In genomic region chr19:43622070-43622469, GRCh38 we compare ENCODE assay signal across 21 cellular contexts. TPM values are rescaled to one million over a fixed set of nuclear protein-coding genes. Genes with fewer than 3 reads are reported as not detected.
DNase-seq lines count a peak whose midpoint lies in the region; ATAC-seq and TF ChIP-seq lines count a peak whose summit lies in the region.
"Had no signal": no experiment of that assay in that cellular context is flagged by ENCODE, and none has a peak within 500 bp of the region (broad histone marks: within the 10 kb centered on the region; RNA-seq: fewer than 3 reads in every experiment).

No MANE protein-coding gene starts in this region.

- no peak for DNase-seq in activated CD8-positive, alpha-beta memory T cell treated with anti-CD3 and anti-CD28 coated beads, Interleukin-2, amount 10 ng/mL, durations not matched to agents 7 days and 5 days
- DNase-seq in activated CD8-positive, alpha-beta memory T cell treated with anti-CD3 and anti-CD28 coated beads for 24 hours = no peak
- DNase-seq in T-helper 17 cell (no peak), osteoblast (ENCODE audit: insufficient read length, low spot score, missing footprints) (peak; percentile 21), DMS53 treated with DMSO at 0.1 percent for 48 hours (lab: John Stamatoyannopoulos, UW; ENCODE audit: unreplicated experiment) (no peak), SJCRH30 (no peak)
- DNase-seq: 8988T; CD8-positive, alpha-beta memory T cell; COR-L47; DMS 273 treated with DMSO at 0.1 percent for 48 hours; DMS53; GOT3; H7; KG1 had no signal

- H3K27ac ChIP-seq in osteoblast (ENCODE audit: low read depth, low read length) (no peak overlapping the region), SJCRH30 (no peak overlapping the region)
- H3K27ac ChIP-seq: BLaER1, HL-60 had no signal

- no peaks in the 10 kb centered on the region for H3K36me3 ChIP-seq in osteoblast (ENCODE audit: insufficient read depth, low read length)
- no peaks in the 10 kb centered on the region for H3K36me3 ChIP-seq in SJCRH30

- H3K4me3 ChIP-seq in osteoblast (ENCODE audit: insufficient read depth, low read length) (no peak overlapping the region), SJCRH30 (no peak overlapping the region)
- H3K4me3 ChIP-seq: BLaER1 had no signal

- H3K9me3 ChIP-seq in T-helper 17 cell (ENCODE audit: control insufficient read depth, low read length, poor library complexity, severe bottlenecking) (no peaks in the 10 kb centered on the region), osteoblast (ENCODE audit: low read depth, low read length) (no peaks in the 10 kb centered on the region), SJCRH30 (replicated peaks) (no peaks in the 10 kb centered on the region)
- H3K9me3 ChIP-seq: BLaER1 had no signal

- H3K4me3 Mint-ChIP-seq in activated CD8-positive, alpha-beta memory T cell treated with anti-CD3 and anti-CD28 coated beads, Interleukin-2, amount 10 ng/mL, durations not matched to agents 7 days and 5 days = no peak overlapping the region
- H3K4me3 Mint-ChIP-seq in IgD-negative memory B cell (peak overlapping the region in 1 of 4 donors; percentile 17), T-helper 17 cell (peak overlapping the region; percentile 28)
- H3K4me3 Mint-ChIP-seq: CD14-positive monocyte had no signal

- H3K27me3 Mint-ChIP-seq in activated CD8-positive, alpha-beta memory T cell treated with anti-CD3 and anti-CD28 coated beads, Interleukin-2, amount 10 ng/mL, durations not matched to agents 7 days and 5 days = peaks cover 4% of the 10 kb centered on the region
- H3K27me3 Mint-ChIP-seq in IgD-negative memory B cell (peaks cover 2% of the 10 kb centered on the region), T-helper 17 cell (peaks cover 6% of the 10 kb centered on the region)

- no peak overlapping the region for H3K4me2 ChIP-seq in osteoblast (ENCODE audit: insufficient read depth, low read length)
- H3K4me2 ChIP-seq: BLaER1 had no signal

- no peaks in the 10 kb centered on the region for H3K9me3 Mint-ChIP-seq in activated CD8-positive, alpha-beta memory T cell treated with anti-CD3 and anti-CD28 coated beads, Interleukin-2, amount 10 ng/mL, durations not matched to agents 7 days and 5 days (ENCODE audit: low read depth)
- peaks cover 0 to 6% (median 1%) of the 10 kb centered on the region in 3 donors for H3K9me3 Mint-ChIP-seq in IgD-negative memory B cell
- H3K9me3 Mint-ChIP-seq: CD8-positive, alpha-beta memory T cell had no signal

- no peak for TF ChIP-seq CTCF in osteoblast (IDR thresholded peaks at IDR 0.05; ENCODE audit: extremely low read depth, low read depth, low read length)

- ATAC-seq in activated CD8-positive, alpha-beta memory T cell treated with anti-CD3 and anti-CD28 coated beads, Interleukin-2, amount 10 ng/mL, durations not matched to agents 7 days and 5 days = no peak
- ATAC-seq in T-helper 17 cell (no peak), HG03135 (IDR thresholded peaks at IDR 0.05; ENCODE audit: unreplicated experiment) (no peak)
- ATAC-seq: HCT116 had no signal

- no peak overlapping the region for H2AFZ ChIP-seq in osteoblast (ENCODE audit: low read length)

- H3K27me3 ChIP-seq in osteoblast (ENCODE audit: insufficient read depth, low read length) = no peaks in the 10 kb centered on the region
- H3K27me3 ChIP-seq in SJCRH30 = no peaks in the 10 kb centered on the region
- H3K27me3 ChIP-seq: BLaER1 had no signal

- H3K4me1 ChIP-seq in osteoblast (ENCODE audit: insufficient read depth, low read length) (peaks cover 12% of the 10 kb centered on the region), SJCRH30 (no peaks in the 10 kb centered on the region)

- H3K4me1 Mint-ChIP-seq in activated CD8-positive, alpha-beta memory T cell treated with anti-CD3 and anti-CD28 coated beads, Interleukin-2, amount 10 ng/mL, durations not matched to agents 7 days and 5 days = peaks cover 31% of the 10 kb centered on the region
- H3K4me1 Mint-ChIP-seq in IgD-negative memory B cell = peaks cover 10 to 20% (median 15%) of the 10 kb centered on the region in 3 donors
- H3K4me1 Mint-ChIP-seq in T-helper 17 cell = peaks cover 23% of the 10 kb centered on the region

- H4K20me1 ChIP-seq in osteoblast (ENCODE audit: insufficient read depth, low read length) = no peaks in the 10 kb centered on the region

- CTCF ChIA-PET in activated CD8-positive, alpha-beta memory T cell treated with anti-CD3 and anti-CD28 coated beads, Interleukin-2, amount 10 ng/mL, durations not matched to agents 7 days and 5 days (lab: Charles Lee) = interaction anchor here (0.9 kb wide), 1 partner anchor 67 kb away, joined by 3 read pairs; no protein-coding TSS in a partner anchor

- H3K27ac Mint-ChIP-seq in activated CD8-positive, alpha-beta memory T cell treated with anti-CD3 and anti-CD28 coated beads, Interleukin-2, amount 10 ng/mL, durations not matched to agents 7 days and 5 days = peak overlapping the region; percentile 20
- H3K27ac Mint-ChIP-seq in IgD-negative memory B cell = peak overlapping the region in 2 of 3 donors; percentile 72
- H3K27ac Mint-ChIP-seq in T-helper 17 cell = no peak overlapping the region
- H3K27ac Mint-ChIP-seq: CD14-positive monocyte had no signal

- H3K36me3 Mint-ChIP-seq in activated CD8-positive, alpha-beta memory T cell treated with anti-CD3 and anti-CD28 coated beads, Interleukin-2, amount 10 ng/mL, durations not matched to agents 7 days and 5 days = no peaks in the 10 kb centered on the region
- H3K36me3 Mint-ChIP-seq in IgD-negative memory B cell (peaks cover 2% of the 10 kb centered on the region), T-helper 17 cell (ENCODE audit: low read depth) (no peaks in the 10 kb centered on the region)
- H3K36me3 Mint-ChIP-seq: CD14-positive monocyte had no signal

- H3K79me2 ChIP-seq in osteoblast (ENCODE audit: insufficient read depth, low read length) = peaks cover 17% of the 10 kb centered on the region

RNA-seq across cellular contexts. Expression of gene ZNF428, which starts 2.6 kb away (rescaled TPM):
- 10 to 100 TPM; 23.0 to 23.2 TPM for total RNA-seq in activated CD8-positive, alpha-beta memory T cell treated with anti-CD3 and anti-CD28 coated beads, Interleukin-2, amount 10 ng/mL, durations not matched to agents 7 days and 5 days
- 15.4 TPM for polyA plus RNA-seq in IgD-negative memory B cell
- total RNA-seq in T-helper 17 cell (10 to 100 TPM; 23.8 to 26.3 TPM), osteoblast (31.5 and 37.3 TPM in 2 replicates)
- 46.8 and 56.2 TPM in 2 replicates for total RNA-seq in SJCRH30 (2014; rRNA removed; shearing (Covaris generic))

RNA-seq across cellular contexts. Expression of gene SRRM5, which starts 10.2 kb away (rescaled TPM):
- under 1 TPM; 0.37 to 0.79 TPM for total RNA-seq in activated CD8-positive, alpha-beta memory T cell treated with anti-CD3 and anti-CD28 coated beads, Interleukin-2, amount 10 ng/mL, durations not matched to agents 7 days and 5 days
- not detected for polyA plus RNA-seq in IgD-negative memory B cell
- total RNA-seq in T-helper 17 cell = under 1 TPM; 0.40 to 0.60 TPM
- under 0.01 TPM in 1 of 2 replicates, not detected in the other for total RNA-seq in osteoblast
- 0.10 and 0.12 TPM in 2 replicates for total RNA-seq in SJCRH30 (2014; rRNA removed; shearing (Covaris generic))
- total RNA-seq: HT1080 had no signal
- polyA plus RNA-seq: CD14-positive monocyte had no signal

RNA-seq across cellular contexts. Expression of gene CADM4, which starts 17.6 kb away (rescaled TPM):
- under 1 TPM; 0.09 to 0.12 TPM for total RNA-seq in activated CD8-positive, alpha-beta memory T cell treated with anti-CD3 and anti-CD28 coated beads, Interleukin-2, amount 10 ng/mL, durations not matched to agents 7 days and 5 days
- polyA plus RNA-seq in IgD-negative memory B cell = not detected
- total RNA-seq in T-helper 17 cell (under 1 TPM; 0.40 to 0.91 TPM), osteoblast (1.2 and 1.4 TPM in 2 replicates)
- total RNA-seq in SJCRH30 (2014; rRNA removed; shearing (Covaris generic)) = 3.1 and 3.2 TPM in 2 replicates
- polyA plus RNA-seq: CD8-positive, alpha-beta memory T cell had no signal

RNA-seq across cellular contexts. Expression of gene ZNF576, which starts 25.7 kb away (rescaled TPM):
- 10 to 100 TPM; 18.6 to 21.3 TPM for total RNA-seq in activated CD8-positive, alpha-beta memory T cell treated with anti-CD3 and anti-CD28 coated beads, Interleukin-2, amount 10 ng/mL, durations not matched to agents 7 days and 5 days
- polyA plus RNA-seq in IgD-negative memory B cell = 9.9 TPM
- total RNA-seq in T-helper 17 cell = 10 to 100 TPM in 1 of 2 donors, 1 to 10 TPM in 1; 7.9 to 11.1 TPM
- 7.4 and 9.4 TPM in 2 replicates for total RNA-seq in osteoblast
- 10.3 and 13.1 TPM in 2 replicates for total RNA-seq in SJCRH30 (2014; rRNA removed; shearing (Covaris generic))

RNA-seq across cellular contexts. Expression of gene IRGQ, which starts 26.1 kb away (rescaled TPM):
- 10 to 100 TPM; 12.9 to 23.0 TPM for total RNA-seq in activated CD8-positive, alpha-beta memory T cell treated with anti-CD3 and anti-CD28 coated beads, Interleukin-2, amount 10 ng/mL, durations not matched to agents 7 days and 5 days
- polyA plus RNA-seq in IgD-negative memory B cell = 1.0 TPM
- 10 to 100 TPM; 49.9 to 51.1 TPM for total RNA-seq in T-helper 17 cell
- total RNA-seq in osteoblast = 18.9 and 23.2 TPM in 2 replicates
- 24.0 and 24.6 TPM in 2 replicates for total RNA-seq in SJCRH30 (2014; rRNA removed; shearing (Covaris generic))
